ENCODE assay signal across 8 cellular contexts in genomic region chr17:79045001-79045729, GRCh38. TPM values are rescaled to one million over a fixed set of nuclear protein-coding genes. Genes with fewer than 3 reads are reported as not detected.
"Had no signal": no experiment of that assay in that cellular context is flagged by ENCODE, and none has a peak within 500 bp of the region (broad histone marks: within the 10 kb centered on the region; RNA-seq: fewer than 3 reads in every experiment).

No MANE protein-coding gene starts in this region.

- DNase-seq: foreskin melanocyte had no signal

- H3K36me3 ChIP-seq: neural progenitor cell, suprapubic skin had no signal

- H3K4me1 ChIP-seq: parathyroid adenoma had no signal

- H3K27ac ChIP-seq: neural progenitor cell, parathyroid adenoma, suprapubic skin had no signal

- H3K9me3 ChIP-seq: heart left ventricle, left ventricle myocardium inferior, suprapubic skin had no signal

- H3K79me2 ChIP-seq: parathyroid adenoma had no signal

- H3K9ac ChIP-seq: neural progenitor cell, parathyroid adenoma had no signal

- H3K4me2 ChIP-seq: neural progenitor cell had no signal

- H3K4me3 ChIP-seq: neural progenitor cell, suprapubic skin had no signal

- H3K27me3 ChIP-seq: heart left ventricle, suprapubic skin had no signal

- H2AFZ ChIP-seq: neural progenitor cell, parathyroid adenoma had no signal

RNA-seq across cellular contexts. Expression of gene C1QTNF1, which starts 21.2 kb away (rescaled TPM):
- total RNA-seq: activated CD4-positive, alpha-beta T cell treated with anti-CD3 and anti-CD28 coated beads, Interleukin-2, amount 10 ng/mL, durations not matched to agents 7 days and 5 days; activated T-helper 2 cell treated with anti-CD3 and anti-CD28 coated beads, Interferon-gamma antibody, Interleukin-2, Interleukin-4, amounts not matched to agents 10 μg/mL and 5 μg/mL and 100 μg/mL, durations not matched to agents 14 hours and 24 hours and 36 hours had no signal
